In the genomic region with DNA sequence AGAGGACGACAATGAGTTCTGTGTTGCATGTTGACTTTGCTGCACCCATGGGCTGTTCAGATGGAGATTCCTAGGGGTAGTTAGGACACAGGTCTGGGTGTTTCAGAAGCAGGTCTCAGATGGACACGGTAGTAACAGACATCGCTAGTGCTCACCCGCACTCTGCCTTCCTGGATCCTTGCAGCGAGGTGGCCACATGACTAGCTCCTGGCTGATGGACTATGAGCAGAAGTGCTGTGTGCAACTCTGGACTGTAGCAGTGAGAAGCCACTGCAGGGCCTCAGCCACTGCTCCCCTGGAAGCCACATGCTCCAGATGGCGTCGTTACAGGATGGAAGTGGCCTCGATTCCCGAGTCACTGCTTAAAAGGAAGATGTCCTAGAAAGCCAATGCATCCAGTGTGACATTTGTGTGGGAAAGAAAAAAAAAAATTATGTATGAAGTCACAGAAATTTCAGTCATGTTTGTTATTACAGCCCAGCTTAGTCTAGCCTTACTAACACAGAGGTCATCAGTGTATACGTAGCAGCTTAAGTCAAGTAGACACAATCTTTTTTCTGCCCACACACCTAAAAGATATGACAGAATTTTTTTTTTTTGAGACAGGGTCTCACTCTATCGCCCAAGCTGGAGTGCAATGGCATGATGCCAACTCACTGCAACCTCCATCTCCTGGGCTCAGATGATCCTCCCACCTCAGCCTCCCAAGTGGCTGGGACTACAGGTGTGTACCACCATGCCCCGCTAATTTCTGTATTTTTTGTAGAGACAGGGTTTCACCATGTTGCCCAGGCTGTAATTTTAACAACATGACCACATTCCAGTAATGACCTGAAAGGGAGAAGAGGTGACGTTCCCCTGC, we compare ENCODE assay signal across 17 cellular contexts.
A peak's percentile ranks its signal among the peaks of the same experiment; 100 is the strongest.
DNase-seq lines count a peak whose midpoint lies in the region; ATAC-seq and TF ChIP-seq lines count a peak whose summit lies in the region.
"Had no signal": no experiment of that assay in that cellular context is flagged by ENCODE, and none has a peak within 500 bp of the region (broad histone marks: within the 10 kb centered on the region; RNA-seq: fewer than 3 reads in every experiment).

No MANE protein-coding gene starts in this region.

- no peaks in the 10 kb centered on the region for H3K9me3 Mint-ChIP-seq in H9
- H3K9me3 Mint-ChIP-seq in endodermal cell = no peaks in the 10 kb centered on the region
- H3K9me3 Mint-ChIP-seq: IgD-negative memory B cell had no signal

- H3K27ac ChIP-seq in BLaER1 (no peak overlapping the region), H9 (ENCODE audit: insufficient read length, low read depth, low read length) (no peak overlapping the region), endodermal cell (ENCODE audit: low read depth, low read length) (no peak overlapping the region), neuronal stem cell (replicated peaks; ENCODE audit: low read length) (no peak overlapping the region), left lung (no peak overlapping the region), spleen (no peak overlapping the region)

- no peaks in the 10 kb centered on the region for H3K79me1 ChIP-seq in H9 (ENCODE audit: insufficient read depth, low read depth, low read length, poor library complexity, severe bottlenecking)
- peaks cover 3% of the 10 kb centered on the region for H3K79me1 ChIP-seq in neuronal stem cell (ENCODE audit: low read depth, low read length)

- no peak overlapping the region for H2BK20ac ChIP-seq in H9 (ENCODE audit: low read depth, low read length, poor library complexity, severe bottlenecking)

- H3K23ac ChIP-seq in H9 (ENCODE audit: insufficient read length, low read depth, low read length) (no peak overlapping the region), neuronal stem cell (ENCODE audit: low read depth, low read length, poor library complexity) (no peak overlapping the region)

- H2BK15ac ChIP-seq in H9 (ENCODE audit: low read depth, low read length) = no peak overlapping the region
- no peak overlapping the region for H2BK15ac ChIP-seq in neuronal stem cell (ENCODE audit: low read length)

- peaks cover 93% of the 10 kb centered on the region for H3K4me1 ChIP-seq in BLaER1
- peaks cover 2% of the 10 kb centered on the region; the same call in 1 of the 2 replicates for H3K4me1 ChIP-seq in H9 (ENCODE audit: insufficient read depth, low read length)
- peaks cover 4% of the 10 kb centered on the region for H3K4me1 ChIP-seq in endodermal cell (ENCODE audit: control insufficient read depth, insufficient read depth, low read length)
- H3K4me1 ChIP-seq in neuronal stem cell (ENCODE audit: control insufficient read depth in 2 of 2, insufficient read depth in 1 of 2, low read depth in 1 of 2, low read length in 2 of 2) = peaks cover 18 to 20% of the 10 kb centered on the region in 2 donors
- H3K4me1 ChIP-seq in left lung = peaks cover 5 to 62% of the 10 kb centered on the region in 2 donors
- H3K4me1 ChIP-seq in spleen = peaks cover 5 to 72% (median 26%) of the 10 kb centered on the region in 6 donors
- H3K4me1 ChIP-seq: HAP-1 had no signal

- no peak overlapping the region for H4K91ac ChIP-seq in H9 (ENCODE audit: insufficient read length, low read depth, low read length)
- H4K91ac ChIP-seq in neuronal stem cell (ENCODE audit: low read depth, low read length, poor library complexity) = no peak overlapping the region

- H3K9me3 ChIP-seq in BLaER1 (no peaks in the 10 kb centered on the region), H9 (ENCODE audit: control insufficient read depth, low read depth, low read length) (no peaks in the 10 kb centered on the region), endodermal cell (ENCODE audit: control insufficient read depth, low read length) (no peaks in the 10 kb centered on the region), neuronal stem cell (replicated peaks in 1 of 2; ENCODE audit: control insufficient read depth in 2 of 2, insufficient read depth in 1 of 2, low read depth in 1 of 2, low read length in 2 of 2) (peaks cover 0 to 3% of the 10 kb centered on the region in 2 donors), left lung (no peaks in the 10 kb centered on the region), spleen (no peaks in the 10 kb centered on the region)
- H3K9me3 ChIP-seq: HAP-1 had no signal

- H4K5ac ChIP-seq in H9 (ENCODE audit: insufficient read length, low read depth, low read length) = no peak overlapping the region

- H2BK120ac ChIP-seq in H9 (ENCODE audit: low read depth, low read length, poor library complexity, severe bottlenecking) = no peak overlapping the region
- H2BK120ac ChIP-seq in neuronal stem cell (ENCODE audit: low read depth, low read length) = no peak overlapping the region

- H3K23me2 ChIP-seq in H9 (ENCODE audit: insufficient read length, low read depth, low read length, poor library complexity, severe bottlenecking) = no peaks in the 10 kb centered on the region

- TF ChIP-seq CTCF in H9 (conservative IDR thresholded peaks at IDR 0.05) = no peak
- no peak for TF ChIP-seq CTCF in endodermal cell (conservative IDR thresholded peaks at IDR 0.05)
- TF ChIP-seq CTCF in left lung (IDR thresholded peaks at IDR 0.05) = no peak
- no peak for TF ChIP-seq CTCF in spleen (IDR thresholded peaks at IDR 0.05 in 8 of 11, conservative IDR thresholded peaks at IDR 0.05 in 3 of 11)

- H3K36me3 ChIP-seq in BLaER1 (peaks cover 6% of the 10 kb centered on the region; the same call in 1 of the 2 replicates), endodermal cell (ENCODE audit: control insufficient read depth, insufficient read depth, low read length) (no peaks in the 10 kb centered on the region), neuronal stem cell (replicated peaks in 1 of 2; ENCODE audit: control insufficient read depth in 2 of 2, insufficient read depth in 2 of 2, low read length in 2 of 2) (peaks cover 0 to 9% of the 10 kb centered on the region in 2 donors), left lung (no peaks in the 10 kb centered on the region), spleen (peaks cover 0 to 7% (median 0%) of the 10 kb centered on the region in 6 donors)
- H3K36me3 ChIP-seq: HAP-1 had no signal

- H4K20me1 ChIP-seq in BLaER1 (no peaks in the 10 kb centered on the region), H9 (ENCODE audit: control insufficient read depth, insufficient read depth, insufficient read length) (no peaks in the 10 kb centered on the region)

- H3K56ac ChIP-seq in H9 (ENCODE audit: insufficient read length, low read depth, low read length) = no peak overlapping the region

- H2BK5ac ChIP-seq in H9 (ENCODE audit: insufficient read length, low read length) = no peak overlapping the region
- H2BK5ac ChIP-seq in neuronal stem cell (ENCODE audit: low read length) = no peak overlapping the region

- no peak for ATAC-seq in left lung

- H3T11ph ChIP-seq in H9 (ENCODE audit: low read length) = no peak overlapping the region

- H2AFZ ChIP-seq in H9 (ENCODE audit: low read length) (no peak overlapping the region), neuronal stem cell (ENCODE audit: low read length) (no peak overlapping the region)

- no peak overlapping the region for H2BK12ac ChIP-seq in H9 (ENCODE audit: insufficient read length, low read depth, low read length)
- no peak overlapping the region for H2BK12ac ChIP-seq in neuronal stem cell (ENCODE audit: low read length)

- no peaks in the 10 kb centered on the region; the same call in none of the 2 replicates for H3K27me3 Mint-ChIP-seq in H9 (ENCODE audit: low read depth)
- H3K27me3 Mint-ChIP-seq in endodermal cell (ENCODE audit: insufficient read depth) = no peaks in the 10 kb centered on the region
- H3K27me3 Mint-ChIP-seq: CD4-positive, alpha-beta memory T cell; IgD-negative memory B cell had no signal

- H3K14ac ChIP-seq in H9 (ENCODE audit: insufficient read depth, low read length) (no peak overlapping the region), neuronal stem cell (ENCODE audit: low read length) (peak overlapping the region; percentile 39)

- TF ChIP-seq POLR2A in spleen (IDR thresholded peaks at IDR 0.05) = no peak

- no peak overlapping the region for H2AK5ac ChIP-seq in H9 (ENCODE audit: insufficient read length, low read length)
- no peak overlapping the region for H2AK5ac ChIP-seq in neuronal stem cell (ENCODE audit: low read depth, low read length)

- H3K27ac Mint-ChIP-seq in H9 = peak overlapping the region in 2 of 3 experiments; percentile 16 to 60; a peak in 3 of 7 replicates
- H3K27ac Mint-ChIP-seq in endodermal cell = no peak overlapping the region

- intact Hi-C loops in left lung (cut with DNase I) (no loop called here), spleen (cut with DNase I; ENCODE audit: low total_unique reads) (no loop called here)

- WGBS in H9 (ENCODE audit: extremely low coverage, insufficient read length, low lambda C conversion rate) = no CpG with 5 or more reads among the region's 13 CpGs
- WGBS in endodermal cell (ENCODE audit: insufficient coverage in 1 of 2, insufficient read length in 1 of 2), 2 experiments = 93 to 94% methylated on average over 9 to 13 of the region's 13 CpGs
- WGBS in neuronal stem cell (ENCODE audit: extremely low coverage in 2 of 2, insufficient read length in 2 of 2, insufficient replicate concordance in 1 of 2), 2 donors = no CpG with 5 or more reads among the region's 13 CpGs
- WGBS in spleen, 5 donors = 84 to 93% (median 92%) methylated on average over 13 of the region's 13 CpGs

- H3K4ac ChIP-seq in H9 (ENCODE audit: low read depth, low read length) = no peak overlapping the region
- no peak overlapping the region for H3K4ac ChIP-seq in neuronal stem cell (ENCODE audit: low read length)

- H3K4me1 Mint-ChIP-seq in H9 = peaks cover 31 to 34% of the 10 kb centered on the region in 2 experiments
- H3K4me1 Mint-ChIP-seq in endodermal cell = peaks cover 10% of the 10 kb centered on the region
- H3K4me1 Mint-ChIP-seq: IgD-negative memory B cell had no signal

- peak overlapping the region; percentile 11; the same call in 1 of the 2 replicates for H3K4me2 ChIP-seq in BLaER1
- no peak overlapping the region for H3K4me2 ChIP-seq in H9 (ENCODE audit: insufficient read depth, insufficient read length, low read length)
- no peak overlapping the region for H3K4me2 ChIP-seq in neuronal stem cell (ENCODE audit: insufficient read depth, low read length, poor library complexity, severe bottlenecking)

- H3K4me3 ChIP-seq in BLaER1 (no peak overlapping the region), endodermal cell (ENCODE audit: low read length) (no peak overlapping the region), neuronal stem cell (ENCODE audit: low read length in 2 of 2) (peak overlapping the region in 1 of 2 donors; percentile 37), left lung (no peak overlapping the region), spleen (no peak overlapping the region)
- H3K4me3 ChIP-seq: HAP-1 had no signal

- no peak overlapping the region for H3K9ac ChIP-seq in BLaER1
- H3K9ac ChIP-seq in H9 (ENCODE audit: extremely low read depth, insufficient read length, low read length) = no peak overlapping the region
- H3K9ac ChIP-seq in endodermal cell (ENCODE audit: extremely low read depth, low read length, poor library complexity, severe bottlenecking) = no peak overlapping the region
- no peak overlapping the region for H3K9ac ChIP-seq in neuronal stem cell (ENCODE audit: low read depth, low read length, poor library complexity)

- 0 out of 2 replicates have a peak, but pooled peaks cover 2% of the 10 kb centered on the region for H3K79me2 ChIP-seq in H9 (ENCODE audit: insufficient read depth, low read length)

- no peak for DNase-seq in H9
- peak; percentile 10 for DNase-seq in endodermal cell
- DNase-seq in neuronal stem cell (ENCODE audit: low spot score) = no peak
- DNase-seq in SKM-1 (lab: John Stamatoyannopoulos, UW; ENCODE audit: unreplicated experiment) = no peak
- DNase-seq in COR-L47 (lab: John Stamatoyannopoulos, UW) = no peak
- DNase-seq in left lung = no peak
- DNase-seq in spleen = no peak
- DNase-seq: ACHN; Calu3; CD4-positive, alpha-beta memory T cell; DMS79 treated with DMSO at 0.1 percent for 48 hours; GF-D8; KG1 had no signal

- H4K8ac ChIP-seq in H9 (replicated peaks; ENCODE audit: insufficient read length, low read depth, low read length) (no peak overlapping the region), neuronal stem cell (ENCODE audit: low read depth, low read length) (no peak overlapping the region)

- H3K36me3 Mint-ChIP-seq in H9 (ENCODE audit: insufficient read depth in 1 of 3, low read depth in 3 of 3) = peaks cover 11 to 16% (median 13%) of the 10 kb centered on the region in 3 experiments
- H3K36me3 Mint-ChIP-seq in endodermal cell (ENCODE audit: low read depth) = peaks cover 30% of the 10 kb centered on the region

- H3K4me3 Mint-ChIP-seq in H9 (no peak overlapping the region), endodermal cell (no peak overlapping the region)
- H3K4me3 Mint-ChIP-seq: CD14-positive monocyte; CD4-positive, alpha-beta memory T cell; IgD-negative memory B cell had no signal

- H3K27me3 ChIP-seq in BLaER1 (no peaks in the 10 kb centered on the region), H9 (ENCODE audit: insufficient read depth, low read length) (no peaks in the 10 kb centered on the region), endodermal cell (ENCODE audit: control insufficient read depth, insufficient read depth, low read length, poor library complexity, severe bottlenecking) (no peaks in the 10 kb centered on the region), neuronal stem cell (ENCODE audit: control insufficient read depth in 3 of 3, insufficient read depth in 3 of 3, low read depth in 1 of 3, low read length in 3 of 3) (no peaks in the 10 kb centered on the region), left lung (no peaks in the 10 kb centered on the region), spleen (replicated peaks in 1 of 7) (no peaks in the 10 kb centered on the region)

- H3K18ac ChIP-seq in H9 (ENCODE audit: insufficient read length, low read depth, low read length) = no peak overlapping the region
- H3K18ac ChIP-seq in neuronal stem cell (ENCODE audit: low read length) = peak overlapping the region; percentile 1
